In genomic region chr1:3063379-3064295, GRCh38 we compare ENCODE assay signal across 20 cellular contexts. TPM values are rescaled to one million over a fixed set of nuclear protein-coding genes. Genes with fewer than 3 reads are reported as not detected.
DNase-seq lines count a peak whose midpoint lies in the region; TF ChIP-seq lines count a peak whose summit lies in the region.
"Had no signal": no experiment of that assay in that cellular context is flagged by ENCODE, and none has a peak within 500 bp of the region (broad histone marks: within the 10 kb centered on the region; RNA-seq: fewer than 3 reads in every experiment).

No MANE protein-coding gene starts in this region.

- no peak overlapping the region for H2AK5ac ChIP-seq in trophoblast cell (ENCODE audit: low read length)

- H2AFZ ChIP-seq in mammary epithelial cell (ENCODE audit: low read depth, low read length) (no peak overlapping the region), hepatocyte (no peak overlapping the region), trophoblast cell (ENCODE audit: insufficient read depth, low read length, poor library complexity) (no peak overlapping the region)

- H2BK12ac ChIP-seq in trophoblast cell (ENCODE audit: low read length): no peak overlapping the region

- no peak overlapping the region for H3K27ac ChIP-seq in breast epithelium
- no peak overlapping the region for H3K27ac ChIP-seq in mammary epithelial cell (ENCODE audit: insufficient read depth, low read depth, low read length)
- H3K27ac ChIP-seq in hepatocyte: no peak overlapping the region
- H3K27ac ChIP-seq in trophoblast cell (ENCODE audit: low read depth, low read length): no peak overlapping the region
- H3K27ac ChIP-seq: KMS-11, right lobe of liver had no signal

- WGBS in mammary epithelial cell (ENCODE audit: low coverage, missing lambda C conversion rate): 5% methylated on average over 33 of the region's 91 CpGs
- 8% methylated on average over 87 of the region's 91 CpGs for WGBS in hepatocyte (ENCODE audit: low lambda C conversion rate, missing lambda C conversion rate)
- no CpG with 5 or more reads among the region's 91 CpGs for WGBS in trophoblast cell (ENCODE audit: extremely low coverage, insufficient coverage, insufficient read length)

- H4K8ac ChIP-seq in trophoblast cell (ENCODE audit: low read depth, low read length): no peak overlapping the region

- H4K12ac ChIP-seq in trophoblast cell (ENCODE audit: low read depth, low read length): no peak overlapping the region

- TF ChIP-seq CTCF in breast epithelium (IDR thresholded peaks at IDR 0.05): no peak
- TF ChIP-seq CTCF in mammary epithelial cell (conservative IDR thresholded peaks at IDR 0.05 in 1 of 2, IDR thresholded peaks at IDR 0.05 in 1 of 2; ENCODE audit: extremely low read depth in 1 of 2, insufficient read depth in 1 of 2, low read depth in 1 of 2, low read length in 2 of 2): no peak
- TF ChIP-seq CTCF in hepatocyte (IDR thresholded peaks at IDR 0.05; ENCODE audit: poor library complexity): no peak

- H3K4me1 ChIP-seq in breast epithelium (peaks cover 5 to 13% of the 10 kb centered on the region in 2 donors), mammary epithelial cell (ENCODE audit: insufficient read depth, low read length) (no peaks in the 10 kb centered on the region), hepatocyte (ENCODE audit: insufficient read depth) (peaks cover 22% of the 10 kb centered on the region), trophoblast cell (ENCODE audit: control insufficient read depth in 1 of 2, insufficient read depth in 2 of 2, low read length in 2 of 2) (peaks cover 17 to 30% of the 10 kb centered on the region in 2 experiments)

- no peak overlapping the region for H3K23ac ChIP-seq in trophoblast cell (ENCODE audit: low read length)

- no peak overlapping the region for H3K4ac ChIP-seq in trophoblast cell (ENCODE audit: low read depth, low read length)

- DNase-seq in breast epithelium (ENCODE audit: low spot score in 2 of 2): peak in 1 of 2 donors; percentile 51
- no peak for DNase-seq in mammary epithelial cell
- DNase-seq in hepatocyte (ENCODE audit: low spot score): no peak
- DNase-seq in trophoblast cell: no peak
- no peak for DNase-seq in glomerular visceral epithelial cell (ENCODE audit: extremely low spot score)
- DNase-seq in activated CD4-positive, alpha-beta T cell treated with anti-CD3 and anti-CD28 coated beads, Interleukin-2, amount 50 U/mL, for 1 hour: no peak
- DNase-seq in erythroblast (lab: John Stamatoyannopoulos, UW): no peak
- no peak for DNase-seq in NCI-H146 (lab: John Stamatoyannopoulos, UW)
- DNase-seq: activated CD4-positive, alpha-beta T cell treated with anti-CD3 and anti-CD28 coated beads for 36 hours; activated T-cell treated with anti-CD3 and anti-CD28 coated beads, Interleukin-2, amount 50 U/mL, for 48 hours; GF-D8; NCI-H1417 treated with DMSO at 0.1 percent for 48 hours; stimulated activated naive CD4-positive, alpha-beta T cell; T-helper 17 cell had no signal

- intact Hi-C loops in breast epithelium (cut with DNase I; ENCODE audit: low total_unique reads): no loop called here
- intact Hi-C loops in mammary epithelial cell (cut with micrococcal nuclease): no loop called here

- H3K4me3 ChIP-seq in breast epithelium (peak overlapping the region in 2 of 3 donors; percentile 42 to 58), mammary epithelial cell (replicated peaks in 1 of 3; ENCODE audit: insufficient read depth in 1 of 3, low read depth in 2 of 3, low read length in 3 of 3) (no peak overlapping the region), hepatocyte (no peak overlapping the region), trophoblast cell (ENCODE audit: low read depth, low read length) (no peak overlapping the region)
- H3K4me3 ChIP-seq: right lobe of liver had no signal

- no peaks in the 10 kb centered on the region for H3K79me2 ChIP-seq in mammary epithelial cell (ENCODE audit: insufficient read depth, low read length)
- no peaks in the 10 kb centered on the region for H3K79me2 ChIP-seq in hepatocyte
- H3K79me2 ChIP-seq in trophoblast cell (ENCODE audit: control insufficient read depth, insufficient read depth, low read length, poor library complexity): no peaks in the 10 kb centered on the region

- H3K14ac ChIP-seq in trophoblast cell (ENCODE audit: low read length): no peak overlapping the region

- CTCF ChIA-PET in mammary epithelial cell (lab: Charles Lee; ENCODE audit: low non-redundant PET): no interaction called here

- H3K27me3 ChIP-seq in breast epithelium (peaks cover 6 to 88% of the 10 kb centered on the region in 2 donors), mammary epithelial cell (ENCODE audit: insufficient read depth, low read length) (peaks cover 26% of the 10 kb centered on the region), hepatocyte (peaks cover 79% of the 10 kb centered on the region), trophoblast cell (ENCODE audit: insufficient read depth, low read length) (peaks cover 65% of the 10 kb centered on the region)

- no peaks in the 10 kb centered on the region for H3K9me2 ChIP-seq in hepatocyte (replicated peaks; ENCODE audit: insufficient read depth)

- H2BK5ac ChIP-seq in trophoblast cell (ENCODE audit: low read depth, low read length, poor library complexity): no peak overlapping the region

- H4K20me1 ChIP-seq in mammary epithelial cell (ENCODE audit: insufficient read depth, low read length) (peaks cover 2% of the 10 kb centered on the region), hepatocyte (ENCODE audit: insufficient read depth, poor library complexity, severe bottlenecking) (no peaks in the 10 kb centered on the region)

- H2BK120ac ChIP-seq in trophoblast cell (ENCODE audit: insufficient read depth, low read length, poor library complexity): no peak overlapping the region

- no TSS peak for BruUV-seq in mammary epithelial cell (replicated peaks; lab: Mats Ljungman, UMichigan)

- dilution Hi-C loops in mammary epithelial cell (cut with HindIII; ENCODE audit: low sequenced_read_pairs): no loop called here

- H3K4me2 ChIP-seq in mammary epithelial cell (ENCODE audit: insufficient read depth, low read depth, low read length) (no peak overlapping the region), hepatocyte (peak overlapping the region; percentile 83), trophoblast cell (ENCODE audit: low read length) (peak overlapping the region; percentile 20)
- H3K4me2 ChIP-seq: KMS-11 had no signal

- H4K91ac ChIP-seq in trophoblast cell (ENCODE audit: low read depth, low read length): no peak overlapping the region

- no peaks in the 10 kb centered on the region for H3K9me3 ChIP-seq in breast epithelium
- H3K9me3 ChIP-seq in mammary epithelial cell (replicated peaks; ENCODE audit: insufficient read depth, low read length): no peaks in the 10 kb centered on the region
- no peaks in the 10 kb centered on the region for H3K9me3 ChIP-seq in hepatocyte (ENCODE audit: low read depth)
- H3K9me3 ChIP-seq in trophoblast cell (ENCODE audit: insufficient read depth, low read depth, low read length): peaks cover 13% of the 10 kb centered on the region
- H3K9me3 ChIP-seq: right lobe of liver had no signal

- H3K18ac ChIP-seq in trophoblast cell (ENCODE audit: low read length): no peak overlapping the region

- TF ChIP-seq POLR2A in breast epithelium (IDR thresholded peaks at IDR 0.05) (no peak), erythroblast (IDR thresholded peaks at IDR 0.05; ENCODE audit: low read length) (no peak)

- no peaks in the 10 kb centered on the region for H3K36me3 ChIP-seq in breast epithelium
- H3K36me3 ChIP-seq in mammary epithelial cell (ENCODE audit: insufficient read depth, low read length): no peaks in the 10 kb centered on the region
- H3K36me3 ChIP-seq in hepatocyte (replicated peaks; ENCODE audit: insufficient read depth, low read depth): no peaks in the 10 kb centered on the region
- no peaks in the 10 kb centered on the region for H3K36me3 ChIP-seq in trophoblast cell (ENCODE audit: control insufficient read depth in 1 of 2, insufficient read depth in 2 of 2, low read length in 2 of 2)
- H3K36me3 ChIP-seq: right lobe of liver had no signal

- in situ Hi-C loops in mammary epithelial cell (cut with MboI; ENCODE audit: low sequenced_read_pairs in 2 of 2): no loop called here

- peaks cover 8% of the 10 kb centered on the region for H3K79me1 ChIP-seq in trophoblast cell (ENCODE audit: low read length)

- H3K9ac ChIP-seq in mammary epithelial cell (ENCODE audit: insufficient read depth, low read length): no peak overlapping the region
- no peak overlapping the region for H3K9ac ChIP-seq in trophoblast cell (ENCODE audit: low read length)
- H3K9ac ChIP-seq: KMS-11 had no signal

RNA-seq across cellular contexts. Expression of gene PRDM16, which starts 5.4 kb away (rescaled TPM):
- 1 to 10 TPM in 2 of 3 donors, under 1 TPM in 1; 0.48 to 3.8 (median 3.6) TPM for total RNA-seq in breast epithelium
- total RNA-seq in mammary epithelial cell: not detected
- 0.22 TPM for polyA plus RNA-seq in mammary epithelial cell
- polyA minus RNA-seq in mammary epithelial cell: not detected
- total RNA-seq in hepatocyte: 3.9 and 9.9 TPM in 2 replicates
- 7.7 and 8.1 TPM in 2 replicates for polyA plus RNA-seq in hepatocyte
- polyA plus RNA-seq in trophoblast cell (2013): 0.19 and 0.27 TPM in 2 replicates
- total RNA-seq: RPMI7951, T-helper 17 cell had no signal

RNA-seq across cellular contexts. Expression of gene ACTRT2, which starts 42.4 kb away (rescaled TPM):
- not detected for total RNA-seq in breast epithelium
- total RNA-seq in mammary epithelial cell: not detected
- not detected for polyA plus RNA-seq in mammary epithelial cell
- polyA minus RNA-seq in mammary epithelial cell: not detected
- not detected in 2 replicates for total RNA-seq in hepatocyte
- not detected in 2 replicates for polyA plus RNA-seq in hepatocyte
- polyA plus RNA-seq in trophoblast cell (2013): not detected in 2 replicates
- total RNA-seq: A673; activated CD4-positive, alpha-beta T cell treated with anti-CD3 and anti-CD28 coated beads for 36 hours; astrocyte; NCI-H460; right lobe of liver; RPMI7951; T-helper 17 cell had no signal

Comparison
In these comparisons a context has a peak if more than half of its experiments do, and no peak if none do; other contexts are left out.
1. H3K4me3 ChIP-seq: peak in breast epithelium (2 of 3); none in mammary epithelial cell (0 of 3), hepatocyte (single experiment) and trophoblast cell (single experiment).